ENCODE assay signal across 7 cellular contexts in the genomic region with DNA sequence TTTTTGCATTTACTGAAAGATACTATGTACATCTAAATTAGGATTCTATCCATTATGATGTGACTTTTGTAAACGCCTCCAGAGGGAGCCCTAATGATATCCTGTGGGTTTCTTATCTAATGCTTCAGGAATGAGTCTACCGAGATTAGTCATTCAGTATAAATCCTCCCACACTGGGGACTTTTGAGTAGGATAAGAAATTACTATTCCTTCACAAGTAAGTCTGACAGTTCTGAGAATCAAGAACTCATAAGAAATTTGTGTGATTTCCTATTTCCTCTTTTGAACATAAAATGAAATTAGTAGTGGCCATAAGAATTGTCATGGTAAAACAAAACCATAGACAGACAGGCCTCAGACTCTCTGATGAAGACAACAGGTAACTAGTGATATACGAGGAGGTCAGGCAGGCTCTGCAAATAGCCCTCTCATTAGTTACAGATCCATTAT. TPM values are rescaled to one million over a fixed set of nuclear protein-coding genes. Genes with fewer than 3 reads are reported as not detected.
DNase-seq lines count a peak whose midpoint lies in the region; ATAC-seq, FAIRE-seq and TF ChIP-seq lines count a peak whose summit lies in the region.

No MANE protein-coding gene starts in this region.

- FAIRE-seq in GM12892 (lab: Jason Lieb, UNC) (peak; percentile 5), GM19239 (lab: Jason Lieb, UNC) (no peak)

- H3K79me2 ChIP-seq in smooth muscle cell (ENCODE audit: low read depth) = no peaks in the 10 kb centered on the region

- no peaks in the 10 kb centered on the region for H3K9me3 ChIP-seq in smooth muscle cell (replicated peaks; ENCODE audit: low read depth)

- no peak for TF ChIP-seq POLR2A in GM12892 (IDR thresholded peaks at IDR 0.05; ENCODE audit: low read depth, low read length)

- no peaks in the 10 kb centered on the region for H3K36me3 ChIP-seq in smooth muscle cell (ENCODE audit: low read depth)

- H3K4me3 ChIP-seq in smooth muscle cell = no peak overlapping the region

- no peak overlapping the region for H2AFZ ChIP-seq in smooth muscle cell (ENCODE audit: low read depth)

- in situ Hi-C loops in GM13976 (cut with MboI; ENCODE audit: low sequenced_read_pairs, unreplicated experiment) = no loop called here

- H3K4me1 ChIP-seq in smooth muscle cell (ENCODE audit: low read depth) = peaks cover 4% of the 10 kb centered on the region

- DNase-seq in GM12892 (ENCODE audit: insufficient read length) (no peak), RPMI7951 (ENCODE audit: low read depth) (peak; percentile 68), foreskin melanocyte (peak; percentile 66), smooth muscle cell (lab: John Stamatoyannopoulos, UW; ENCODE audit: unreplicated experiment) (no peak), GM19239 (ENCODE audit: insufficient read length, low spot score) (no peak), GM13976 (ENCODE audit: low spot score) (no peak)

- TF ChIP-seq CTCF in smooth muscle cell (IDR thresholded peaks at IDR 0.05; ENCODE audit: borderline replicate concordance, insufficient read depth, poor library complexity, severe bottlenecking) (peak; percentile 71), GM13976 (IDR thresholded peaks at IDR 0.05; ENCODE audit: borderline replicate concordance, control extremely low read depth, extremely low read depth, insufficient read depth, missing control alignments) (no peak)

- H3K27me3 ChIP-seq in smooth muscle cell (ENCODE audit: low read depth) = no peaks in the 10 kb centered on the region

- WGBS in smooth muscle cell (ENCODE audit: low lambda C conversion rate) = 1% methylated on average over 3 of the region's 3 CpGs

- peaks cover 3% of the 10 kb centered on the region for H3F3A ChIP-seq in smooth muscle cell (ENCODE audit: low read depth)

- H4K20me1 ChIP-seq in smooth muscle cell (ENCODE audit: low read depth) = no peaks in the 10 kb centered on the region

- H3K9ac ChIP-seq in smooth muscle cell (ENCODE audit: low read depth) = peak overlapping the region; percentile 52

- peak; percentile 59 for ATAC-seq in HG02981 (IDR thresholded peaks at IDR 0.05; ENCODE audit: unreplicated experiment)

- H3K27ac ChIP-seq in smooth muscle cell (ENCODE audit: low read depth) = peak overlapping the region; percentile 80

- H3K4me2 ChIP-seq in smooth muscle cell = peak overlapping the region; percentile 58

RNA-seq across cellular contexts. Expression of gene OR5M1, which starts 10.0 kb away (rescaled TPM):
- not detected for polyA plus RNA-seq in GM12892 (2012; ENCODE audit: missing spikeins)
- not detected in 2 replicates for total RNA-seq in RPMI7951 (2014; rRNA removed; shearing (Covaris generic))
- total RNA-seq in smooth muscle cell = not detected in 2 replicates
- polyA plus RNA-seq in smooth muscle cell = not detected in 2 replicates

RNA-seq across cellular contexts. Expression of gene OR5AP2, which starts 17.6 kb away (rescaled TPM):
- not detected for polyA plus RNA-seq in GM12892 (2012; ENCODE audit: missing spikeins)
- not detected in 2 replicates for total RNA-seq in RPMI7951 (2014; rRNA removed; shearing (Covaris generic))
- total RNA-seq in smooth muscle cell = not detected in 2 replicates
- polyA plus RNA-seq in smooth muscle cell = not detected in 2 replicates

RNA-seq across cellular contexts. Expression of gene OR5AR1, which starts 38.8 kb away (rescaled TPM):
- polyA plus RNA-seq in GM12892 (2012; ENCODE audit: missing spikeins) = not detected
- not detected in 2 replicates for total RNA-seq in RPMI7951 (2014; rRNA removed; shearing (Covaris generic))
- not detected in 2 replicates for total RNA-seq in smooth muscle cell
- polyA plus RNA-seq in smooth muscle cell = not detected in 2 replicates

RNA-seq across cellular contexts. Expression of gene OR5M10, which starts 47.2 kb away (rescaled TPM):
- not detected for polyA plus RNA-seq in GM12892 (2012; ENCODE audit: missing spikeins)
- not detected in 2 replicates for total RNA-seq in RPMI7951 (2014; rRNA removed; shearing (Covaris generic))
- total RNA-seq in smooth muscle cell = not detected in 2 replicates
- not detected in 2 replicates for polyA plus RNA-seq in smooth muscle cell

Comparison
In these comparisons a context has a peak if more than half of its experiments do, and no peak if none do; other contexts are left out.
1. DNase-seq: peak in RPMI7951 (single experiment) and foreskin melanocyte (single experiment); none in GM12892 (single experiment), smooth muscle cell (single experiment), GM19239 (single experiment) and GM13976 (single experiment).